21 cellular contexts compared by ENCODE assay signal in the genomic region with DNA sequence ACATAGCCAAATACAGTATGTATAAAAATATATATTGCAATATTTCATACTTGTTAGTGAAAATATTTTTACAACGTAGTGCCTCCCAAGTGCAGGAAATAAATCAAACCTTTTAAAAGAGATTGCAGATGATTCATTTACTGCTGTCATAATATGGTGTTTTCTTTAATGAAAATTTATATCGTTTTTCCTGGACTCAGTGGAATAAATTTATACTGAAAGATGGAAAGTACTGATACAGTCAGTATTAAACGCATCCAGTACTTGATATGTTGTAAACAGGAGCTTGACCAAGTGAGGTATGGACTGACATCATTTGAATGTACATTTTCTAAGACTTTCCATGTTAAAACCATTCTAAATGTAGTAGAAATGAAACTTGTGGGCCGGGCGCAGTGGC.
"Had no signal": no experiment of that assay in that cellular context is flagged by ENCODE, and none has a peak within 500 bp of the region (broad histone marks: within the 10 kb centered on the region; RNA-seq: fewer than 3 reads in every experiment).

No MANE protein-coding gene starts in this region.

- H3K36me3 Mint-ChIP-seq: activated naive CD8-positive, alpha-beta T cell treated with anti-CD3 and anti-CD28 coated beads for 36 hours; naive thymus-derived CD4-positive, alpha-beta T cell; stimulated activated naive B cell treated with anti-CD40 and anti-IgM and Interleukin-4, amounts not matched to agents 10 μg/mL and 1 μg/mL and 100 μg/mL, for 72 hours had no signal

- H3K27ac ChIP-seq: coronary artery, left ventricle myocardium inferior, sigmoid colon, thoracic aorta, upper lobe of left lung had no signal

- H3K4me3 ChIP-seq: coronary artery, left ventricle myocardium inferior, sigmoid colon, thoracic aorta, upper lobe of left lung had no signal

- H3K27me3 ChIP-seq: sigmoid colon, upper lobe of left lung had no signal

- DNase-seq: activated B cell treated with CpG ODN at 0.5 μM for 24 hours; activated CD4-positive, alpha-beta T cell treated with anti-CD3 and anti-CD28 coated beads for 36 hours; activated CD4-positive, alpha-beta T cell treated with anti-CD3 and anti-CD28 coated beads, Interleukin-2, amount 50 U/mL, for 4 hours; activated CD8-positive, alpha-beta memory T cell treated with anti-CD3 and anti-CD28 coated beads for 24 hours; activated CD8-positive, alpha-beta memory T cell treated with anti-CD3 and anti-CD28 coated beads, Interleukin-2, amount 50 U/mL, for 4 hours; activated naive CD4-positive, alpha-beta T cell treated with Interleukin-2 at 50 U/mL for 16 hours; activated naive CD8-positive, alpha-beta T cell treated with anti-CD3 and anti-CD28 coated beads for 36 hours; activated T-cell treated with anti-CD3 and anti-CD28 coated beads, Interleukin-2, amount 50 U/mL, for 48 hours; amniotic stem cell; left ventricle myocardium inferior; naive thymus-derived CD4-positive, alpha-beta T cell; sigmoid colon; stimulated activated CD4-positive, alpha-beta T cell treated with anti-CD3 and anti-CD28 coated beads, Interleukin-2, amount 100 ng/mL, for 48 hours; stimulated activated CD8-positive, alpha-beta memory T cell treated with anti-CD3 and anti-CD28 coated beads, Interleukin-4, amount 100 ng/mL, for 48 hours; stimulated activated naive B cell treated with anti-CD40 and anti-IgM and Interleukin-4, amounts not matched to agents 10 μg/mL and 1 μg/mL and 100 μg/mL, for 72 hours; T1000; upper lobe of left lung had no signal

- H3K4me3 Mint-ChIP-seq: activated B cell treated with CpG ODN at 0.5 μM for 24 hours; activated CD4-positive, alpha-beta T cell treated with anti-CD3 and anti-CD28 coated beads for 36 hours; activated naive CD8-positive, alpha-beta T cell treated with anti-CD3 and anti-CD28 coated beads for 36 hours; naive thymus-derived CD4-positive, alpha-beta T cell; stimulated activated naive B cell treated with anti-CD40 and anti-IgM and Interleukin-4, amounts not matched to agents 10 μg/mL and 1 μg/mL and 100 μg/mL, for 72 hours; T-helper 1 cell treated with Interleukin-12 subunit alpha and Interleukin-12 subunit beta and Interleukin-4 antibody, amounts not matched to agents 30 μg/mL and 1 μg/mL, for 36 hours had no signal

- H3K27me3 Mint-ChIP-seq: activated B cell treated with CpG ODN at 0.5 μM for 24 hours; naive thymus-derived CD4-positive, alpha-beta T cell; progenitor cell of endocrine pancreas; stimulated activated naive B cell treated with anti-CD40 and anti-IgM and Interleukin-4, amounts not matched to agents 10 μg/mL and 1 μg/mL and 100 μg/mL, for 72 hours had no signal

- H3K4me1 Mint-ChIP-seq: activated CD4-positive, alpha-beta T cell treated with anti-CD3 and anti-CD28 coated beads for 36 hours; activated naive CD8-positive, alpha-beta T cell treated with anti-CD3 and anti-CD28 coated beads for 36 hours had no signal

- H3K27ac Mint-ChIP-seq: activated B cell treated with CpG ODN at 0.5 μM for 24 hours; activated CD4-positive, alpha-beta T cell treated with anti-CD3 and anti-CD28 coated beads for 36 hours; activated naive CD8-positive, alpha-beta T cell treated with anti-CD3 and anti-CD28 coated beads for 36 hours; naive thymus-derived CD4-positive, alpha-beta T cell; stimulated activated naive B cell treated with anti-CD40 and anti-IgM and Interleukin-4, amounts not matched to agents 10 μg/mL and 1 μg/mL and 100 μg/mL, for 72 hours; T-helper 1 cell treated with Interleukin-12 subunit alpha and Interleukin-12 subunit beta and Interleukin-4 antibody, amounts not matched to agents 30 μg/mL and 1 μg/mL, for 36 hours had no signal

- H3K36me3 ChIP-seq: left ventricle myocardium inferior, sigmoid colon, thoracic aorta, upper lobe of left lung had no signal

- H3K9me3 ChIP-seq: sigmoid colon, thoracic aorta, upper lobe of left lung had no signal

- ATAC-seq: activated CD4-positive, alpha-beta T cell treated with anti-CD3 and anti-CD28 coated beads for 36 hours; naive thymus-derived CD4-positive, alpha-beta T cell; stimulated activated naive B cell treated with anti-CD40 and anti-IgM and Interleukin-4, amounts not matched to agents 10 μg/mL and 1 μg/mL and 100 μg/mL, for 72 hours had no signal

- H3K9me3 Mint-ChIP-seq: activated B cell treated with CpG ODN at 0.5 μM for 24 hours had no signal
